In the genomic region with DNA sequence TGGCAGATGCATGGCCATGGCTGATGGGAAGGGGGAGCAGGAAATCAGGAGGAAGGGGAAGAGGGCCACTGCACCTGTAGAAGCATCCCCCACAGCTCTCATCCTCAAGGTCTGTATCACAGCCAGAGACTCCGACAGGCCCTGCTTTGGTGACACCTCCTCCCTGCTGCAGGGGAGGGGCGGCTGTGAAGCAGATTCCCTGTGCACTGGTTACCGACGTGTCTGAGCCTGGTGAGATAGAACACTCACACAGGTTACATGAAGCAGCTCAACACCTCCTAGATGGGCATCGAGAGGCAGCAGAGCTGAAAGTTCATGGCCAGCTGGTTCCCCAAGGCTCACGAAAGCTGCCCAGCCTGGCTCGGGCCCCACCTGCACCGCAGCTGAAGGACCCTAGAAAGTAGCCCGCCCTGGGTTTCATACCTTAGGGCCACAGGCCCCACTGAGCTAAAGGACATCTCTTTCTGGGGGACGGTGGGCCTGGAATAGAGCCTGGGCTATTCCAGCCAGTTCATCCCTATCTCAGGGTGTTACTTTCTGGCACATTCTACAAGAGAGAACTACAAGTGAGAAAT, we compare ENCODE assay signal across 7 cellular contexts. TPM values are rescaled to one million over a fixed set of nuclear protein-coding genes. Genes with fewer than 3 reads are reported as not detected.
"Had no signal": no experiment of that assay in that cellular context is flagged by ENCODE, and none has a peak within 500 bp of the region (broad histone marks: within the 10 kb centered on the region; RNA-seq: fewer than 3 reads in every experiment).

No MANE protein-coding gene starts in this region.

- H3K36me3 Mint-ChIP-seq: IgD-negative memory B cell had no signal

- H3K27ac ChIP-seq: HL-60 had no signal

- H3K9me3 Mint-ChIP-seq: GM23338, H9, IgD-negative memory B cell had no signal

- ATAC-seq: GM23338, HepG2 had no signal

- DNase-seq: H9, HCEC 1CT, KBM-7 had no signal

- H3K4me3 Mint-ChIP-seq: GM23338, H9, IgD-negative memory B cell had no signal

- H3K4me1 Mint-ChIP-seq: GM23338 had no signal

- H3K27ac Mint-ChIP-seq: GM23338, IgD-negative memory B cell had no signal

- H3K4me3 ChIP-seq: GM23338 had no signal

- H2AFZ ChIP-seq: GM23338 had no signal

- H3K4me2 ChIP-seq: GM23338 had no signal

RNA-seq across cellular contexts. Expression of a gene that starts 30.2 kb away (rescaled TPM):
- total RNA-seq: GM23338, HepG2 had no signal
- polyA plus RNA-seq: GM23338, HepG2, IgD-negative memory B cell had no signal
